Comparison of ENCODE assay signal across 8 cellular contexts in genomic region chr12:109880938-109881337, GRCh38. TPM values are rescaled to one million over a fixed set of nuclear protein-coding genes. Genes with fewer than 3 reads are reported as not detected.
DNase-seq lines count a peak whose midpoint lies in the region; ATAC-seq and TF ChIP-seq lines count a peak whose summit lies in the region.

No MANE protein-coding gene starts in this region.

- ATAC-seq in naive B cell (ENCODE audit: low read depth in 2 of 2) (no peak), HG02884 (IDR thresholded peaks at IDR 0.05; ENCODE audit: unreplicated experiment) (no peak)
- ATAC-seq in activated CD4-positive, CD25-positive, alpha-beta regulatory T cell treated with anti-CD3 and anti-CD28 coated beads, Interleukin-2, amount 50 U/mL, for 24 hours: no peak

- H3K9me2 ChIP-seq in Loucy (replicated peaks; ENCODE audit: low read depth, low read length): no peaks in the 10 kb centered on the region

- peak overlapping the region; percentile 97 for H2AFZ ChIP-seq in Loucy (ENCODE audit: low read length)

- H3F3A ChIP-seq in Loucy (ENCODE audit: low read depth): no peaks in the 10 kb centered on the region

- no peaks in the 10 kb centered on the region for H3K27me3 Mint-ChIP-seq in naive B cell

- peak overlapping the region in 1 of 2 donors; percentile 89 for H3K27ac ChIP-seq in coronary artery

- peak overlapping the region; percentile 14 to 99 (median 92) for H3K27ac Mint-ChIP-seq in naive B cell

- H3K79me2 ChIP-seq in Loucy (ENCODE audit: insufficient read depth, low read length): peaks cover 40% of the 10 kb centered on the region

- peak overlapping the region; percentile 96 for H3K4me2 ChIP-seq in Loucy (ENCODE audit: low read depth, low read length, poor library complexity, severe bottlenecking)

- H3K36me3 Mint-ChIP-seq in naive B cell: no peaks in the 10 kb centered on the region

- peak overlapping the region; percentile 52 for H3K4me3 ChIP-seq in BE2C (ENCODE audit: low read depth, low read length)
- H3K4me3 ChIP-seq in Loucy (ENCODE audit: low read length, poor library complexity, severe bottlenecking): peak overlapping the region; percentile 86
- peak overlapping the region; percentile 94 for H3K4me3 ChIP-seq in coronary artery

- peak overlapping the region; percentile 65 for H3K9ac ChIP-seq in Loucy (ENCODE audit: low read depth, low read length, poor library complexity, severe bottlenecking)

- H3K9me3 ChIP-seq in BE2C (no peaks in the 10 kb centered on the region; the same call in 1 of the 2 replicates), Loucy (ENCODE audit: insufficient read depth, low read depth, low read length) (no peaks in the 10 kb centered on the region)

- no peaks in the 10 kb centered on the region for H3K36me3 ChIP-seq in BE2C
- no peaks in the 10 kb centered on the region for H3K36me3 ChIP-seq in Loucy (ENCODE audit: insufficient read depth, low read length)

- no peaks in the 10 kb centered on the region for H3K9me3 Mint-ChIP-seq in naive B cell

- peak overlapping the region; percentile 63 to 98 (median 90) for H3K4me3 Mint-ChIP-seq in naive B cell

- DNase-seq in BE2C (no peak), coronary artery (ENCODE audit: low spot score) (no peak), naive B cell (no peak), amniotic stem cell (lab: John Stamatoyannopoulos, UW) (no peak), NCI-H748 (lab: John Stamatoyannopoulos, UW; ENCODE audit: unreplicated experiment) (no peak)

- H3K4me1 ChIP-seq in BE2C (peaks cover 4% of the 10 kb centered on the region), Loucy (ENCODE audit: insufficient read depth, low read length, poor library complexity, severe bottlenecking) (peaks cover 40% of the 10 kb centered on the region)

- peaks cover 41 to 56% (median 55%) of the 10 kb centered on the region in 3 donors for H3K4me1 Mint-ChIP-seq in naive B cell

- TF ChIP-seq CTCF in BE2C (IDR thresholded peaks at IDR 0.05; ENCODE audit: low read depth, low read length) (no peak), Loucy (conservative IDR thresholded peaks at IDR 0.05; ENCODE audit: low read length) (no peak), coronary artery (IDR thresholded peaks at IDR 0.05) (no peak)

- H4K20me1 ChIP-seq in Loucy (ENCODE audit: insufficient read depth, low read length, poor library complexity, severe bottlenecking): peaks cover 6% of the 10 kb centered on the region

- H3K27me3 ChIP-seq in BE2C (peaks cover 44% of the 10 kb centered on the region), Loucy (ENCODE audit: insufficient read depth, low read length, poor library complexity, severe bottlenecking) (no peaks in the 10 kb centered on the region)

RNA-seq across cellular contexts. Expression of gene GLTP, which starts 0.6 kb away (rescaled TPM):
- polyA plus RNA-seq in BE2C (2012; ENCODE audit: insufficient read depth, insufficient read length, low read depth): 29.7 TPM
- 10 to 100 TPM; 29.8 to 50.0 (median 40.6) TPM for polyA plus RNA-seq in naive B cell (ENCODE audit: low read depth in 6 of 6)

RNA-seq across cellular contexts. Expression of gene TCHP, which starts 19.1 kb away (rescaled TPM):
- polyA plus RNA-seq in BE2C (2012; ENCODE audit: insufficient read depth, insufficient read length, low read depth): 67.4 TPM
- 10 to 100 TPM in 1 of 6 donors, 1 to 10 TPM in 5; 5.6 to 10.3 (median 6.4) TPM for polyA plus RNA-seq in naive B cell (ENCODE audit: low read depth in 6 of 6)

RNA-seq across cellular contexts. Expression of gene TRPV4, which starts 47.7 kb away (rescaled TPM):
- not detected for polyA plus RNA-seq in BE2C (2012; ENCODE audit: insufficient read depth, insufficient read length, low read depth)
- polyA plus RNA-seq in naive B cell (ENCODE audit: low read depth in 6 of 6): not detected
